8 cellular contexts compared by ENCODE assay signal in the genomic region with DNA sequence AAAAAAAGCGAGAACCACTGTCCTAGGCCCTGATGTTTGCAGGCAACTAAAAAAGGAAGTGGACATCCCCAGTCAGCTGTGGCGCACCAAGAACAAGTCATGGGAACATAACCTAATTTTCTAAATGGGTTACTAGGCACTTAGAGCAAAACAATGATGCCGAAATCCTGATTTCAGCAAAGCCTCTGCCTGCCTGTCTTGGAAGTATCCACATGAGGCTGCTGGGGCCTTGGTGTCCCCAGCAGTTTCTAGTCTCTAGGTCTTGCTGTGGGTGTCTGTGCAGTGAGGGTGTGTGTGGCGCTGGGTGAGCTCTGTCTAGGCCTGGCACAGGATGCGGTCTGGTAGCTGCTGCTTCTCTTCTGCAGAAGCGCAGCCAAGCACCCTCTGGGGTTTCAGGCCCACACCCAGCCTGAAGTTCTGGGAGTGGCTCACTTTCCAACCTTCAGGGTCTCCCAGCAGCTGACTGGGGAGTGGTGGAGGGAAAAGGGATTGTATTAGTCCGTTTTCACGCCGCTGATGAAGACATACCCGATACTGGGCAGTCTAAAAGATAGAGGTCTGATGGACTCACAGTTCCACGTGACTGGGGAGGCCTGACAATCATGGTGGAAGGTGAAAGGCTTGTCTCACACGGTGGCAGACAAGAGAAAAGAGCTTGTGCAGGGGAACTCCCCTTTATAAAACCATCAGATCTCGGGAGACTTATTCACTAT. TPM values are rescaled to one million over a fixed set of nuclear protein-coding genes. Genes with fewer than 3 reads are reported as not detected.
DNase-seq lines count a peak whose midpoint lies in the region; ATAC-seq and TF ChIP-seq lines count a peak whose summit lies in the region.

No MANE protein-coding gene starts in this region.

- no peaks in the 10 kb centered on the region for H3K36me3 Mint-ChIP-seq in natural killer cell

- H3K9me3 ChIP-seq in left ventricle myocardium inferior (replicated peaks) (no peaks in the 10 kb centered on the region), transverse colon (no peaks in the 10 kb centered on the region)

- peak overlapping the region; percentile 74 for H3K4me3 Mint-ChIP-seq in natural killer cell

- H3K27ac ChIP-seq in left ventricle myocardium inferior (replicated peaks) = no peak overlapping the region
- peak overlapping the region in 2 of 4 donors; percentile 11 to 46 for H3K27ac ChIP-seq in transverse colon

- in situ Hi-C loops in transverse colon (cut with MboI; ENCODE audit: low pct_ligation_motif_present in 1 of 4, low pct_unique_long_range_greater_than_20kb in 1 of 4, low sequenced_read_pairs in 3 of 4) = no loop called here

- H3K9me3 Mint-ChIP-seq in natural killer cell = no peaks in the 10 kb centered on the region

- H3K27ac Mint-ChIP-seq in natural killer cell = peak overlapping the region; percentile 93 to 99

- peaks cover 43 to 50% of the 10 kb centered on the region in 2 donors for H3K4me1 Mint-ChIP-seq in natural killer cell

- H3K36me3 ChIP-seq in left ventricle myocardium inferior (peaks cover 9% of the 10 kb centered on the region), transverse colon (no peaks in the 10 kb centered on the region)

- no peak for TF ChIP-seq POLR2A in transverse colon (IDR thresholded peaks at IDR 0.05)

- no peak for TF ChIP-seq EP300 in transverse colon (IDR thresholded peaks at IDR 0.05; ENCODE audit: low read depth)

- DNase-seq in Right ventricle myocardium superior (no peak), left ventricle myocardium inferior (no peak), natural killer cell (peak; percentile 77), transverse colon (peak; percentile 33), nucleus accumbens (lab: John Stamatoyannopoulos, UW) (no peak), DMS153 treated with DMSO at 0.1 percent for 48 hours (lab: John Stamatoyannopoulos, UW; ENCODE audit: unreplicated experiment) (no peak), NCI-H748 (lab: John Stamatoyannopoulos, UW; ENCODE audit: unreplicated experiment) (no peak)
- peak; percentile 50 for DNase-seq in activated T-cell treated with anti-CD3 and anti-CD28 coated beads, Interleukin-2, amount 50 U/mL, for 1 hour

- H3K27me3 Mint-ChIP-seq in natural killer cell (ENCODE audit: low read depth in 2 of 2) = no peaks in the 10 kb centered on the region

- H3K4me1 ChIP-seq in left ventricle myocardium inferior (no peaks in the 10 kb centered on the region), transverse colon (no peaks in the 10 kb centered on the region)

- H3K4me3 ChIP-seq in left ventricle myocardium inferior (no peak overlapping the region), transverse colon (no peak overlapping the region)

- 83 to 89% methylated on average over 1 to 13 of the region's 13 CpGs for WGBS in transverse colon (ENCODE audit: low coverage in 1 of 2), 2 donors

- ATAC-seq in Right ventricle myocardium superior (ENCODE audit: poor library complexity) (peak; percentile 46), natural killer cell (peak; percentile 92 to 97 (median 95))

- intact Hi-C loops in Right ventricle myocardium superior (cut with DNase I) (no loop called here), left ventricle myocardium inferior (cut with micrococcal nuclease) (no loop called here), natural killer cell (cut with micrococcal nuclease) (loop anchor here (1.0 to 2.0 kb wide), 2 partner anchors 174 to 245 kb away; no protein-coding TSS in a partner anchor), transverse colon (cut with DNase I; ENCODE audit: low total_unique reads) (no loop called here)

- H3K27me3 ChIP-seq in left ventricle myocardium inferior (ENCODE audit: low read depth) = no peaks in the 10 kb centered on the region
- no peaks in the 10 kb centered on the region for H3K27me3 ChIP-seq in transverse colon

- TF ChIP-seq CTCF in left ventricle myocardium inferior (IDR thresholded peaks at IDR 0.05; ENCODE audit: borderline replicate concordance) (no peak), natural killer cell (IDR thresholded peaks at IDR 0.05) (no peak), transverse colon (IDR thresholded peaks at IDR 0.05) (no peak)

RNA-seq across cellular contexts. Expression of gene STH, which starts 21.1 kb away (rescaled TPM):
- total RNA-seq in Right ventricle myocardium superior (not detected), left ventricle myocardium inferior (not detected), natural killer cell (not detected), transverse colon (not detected)

Comparison
In these comparisons a context has a peak if more than half of its experiments do, and no peak if none do; other contexts are left out.
1. DNase-seq: peak in activated T-cell treated with anti-CD3 and anti-CD28 coated beads, Interleukin-2, amount 50 U/mL, for 1 hour (single experiment), natural killer cell (single experiment) and transverse colon (single experiment); none in Right ventricle myocardium superior (single experiment), left ventricle myocardium inferior (single experiment), nucleus accumbens (0 of 56), DMS153 treated with DMSO at 0.1 percent for 48 hours (single experiment) and NCI-H748 (single experiment).